In genomic region chr5:36728697-36729543, GRCh38 we compare ENCODE assay signal across 8 cellular contexts.
A peak's percentile ranks its signal among the peaks of the same experiment; 100 is the strongest.
DNase-seq lines count a peak whose midpoint lies in the region; TF ChIP-seq lines count a peak whose summit lies in the region.

No MANE protein-coding gene starts in this region.

- H3K27ac Mint-ChIP-seq in Calu3 (ENCODE audit: unreplicated experiment), result no peak overlapping the region

- no peak overlapping the region for H3K4me3 ChIP-seq in HAP-1
- no peak overlapping the region for H3K4me3 ChIP-seq in astrocyte of the cerebellum (ENCODE audit: low read depth, low read length)

- H3K27me3 Mint-ChIP-seq in Calu3 (ENCODE audit: unreplicated experiment), result peaks cover 13% of the 10 kb centered on the region

- no peaks in the 10 kb centered on the region for H3K9me3 ChIP-seq in HAP-1

- in situ Hi-C loops in HAP-1 (cut with MboI; ENCODE audit: low sequenced_read_pairs), result loop anchor here (25.0 kb wide), 1 partner anchor 283 kb away; no protein-coding TSS in a partner anchor
- in situ Hi-C loops in astrocyte of the cerebellum (cut with HindIII; ENCODE audit: low sequenced_read_pairs), result no loop called here

- no peak overlapping the region for H3K4me3 Mint-ChIP-seq in Calu3 (ENCODE audit: low read depth, unreplicated experiment)

- H3K27me3 ChIP-seq in HAP-1 (ENCODE audit: low read depth), result no peaks in the 10 kb centered on the region

- H3K9me3 Mint-ChIP-seq in Calu3 (ENCODE audit: low read depth, unreplicated experiment), result no peaks in the 10 kb centered on the region

- H3K4me1 ChIP-seq in HAP-1, result no peaks in the 10 kb centered on the region

- TF ChIP-seq CTCF in Calu3 (IDR thresholded peaks at IDR 0.05; ENCODE audit: unreplicated experiment) (peak; percentile 46), astrocyte of the cerebellum (IDR thresholded peaks at IDR 0.05; ENCODE audit: low read depth, low read length, missing control alignments) (peak; percentile 61)

- H3K4me1 Mint-ChIP-seq in Calu3 (ENCODE audit: low read depth, unreplicated experiment), result no peaks in the 10 kb centered on the region

- intact Hi-C loops in Calu3 (cut with micrococcal nuclease; ENCODE audit: unreplicated experiment), result no loop called here

- BruUV-seq in Calu3 (replicated peaks; lab: Mats Ljungman, UMichigan), result no TSS peak

- CTCF ChIA-PET in Calu3 (lab: Charles Lee), result interaction anchor here (0.7 to 1.4 kb wide), 3 partner anchors 277 to 1154 kb away, joined by 8 to 10 read pairs (median 9); no protein-coding TSS in a partner anchor

- no peaks in the 10 kb centered on the region for H3K36me3 ChIP-seq in HAP-1 (replicated peaks)

- H3K36me3 Mint-ChIP-seq in Calu3 (ENCODE audit: insufficient read depth, unreplicated experiment), result no peaks in the 10 kb centered on the region

- DNase-seq in Calu3 (peak; percentile 19), HAP-1 (ENCODE audit: low spot score in 2 of 2) (peak; percentile 40 to 63), NCI-H526 (lab: John Stamatoyannopoulos, UW) (peak; percentile 69 to 91), astrocyte of the cerebellum (ENCODE audit: low read depth) (peak; percentile 62), inferior parietal cortex (ENCODE audit: extremely low spot score) (peak; percentile 91), stromal cell of bone marrow (ENCODE audit: low read depth) (peak; percentile 52), cortex of kidney (lab: John Stamatoyannopoulos, UW) (no peak)
- DNase-seq in NK-92 treated with Interleukin-12 subunit alpha and Interleukin-12 subunit beta, amount 100 ng/mL, for 24 hours (lab: John Stamatoyannopoulos, UW), result no peak

Comparison
In these comparisons a context has a peak if more than half of its experiments do, and no peak if none do; other contexts are left out.
1. DNase-seq: peak in Calu3 (single experiment), HAP-1 (2 of 2), NCI-H526 (2 of 2), astrocyte of the cerebellum (single experiment), inferior parietal cortex (single experiment) and stromal cell of bone marrow (single experiment); none in NK-92 treated with Interleukin-12 subunit alpha and Interleukin-12 subunit beta, amount 100 ng/mL, for 24 hours (single experiment) and cortex of kidney (single experiment).